Comparison of ENCODE assay signal across 16 cellular contexts in genomic region chr18:44568986-44569385, GRCh38.
"Had no signal": no experiment of that assay in that cellular context is flagged by ENCODE, and none has a peak within 500 bp of the region (broad histone marks: within the 10 kb centered on the region; RNA-seq: fewer than 3 reads in every experiment).

No MANE protein-coding gene starts in this region.

- H3K9me3 ChIP-seq: colonic mucosa, esophagus squamous epithelium, right atrium auricular region had no signal

- DNase-seq: activated CD4-positive, alpha-beta T cell treated with anti-CD3 and anti-CD28 coated beads, Interleukin-2, amount 10 ng/mL, durations not matched to agents 24 days and 14 days; activated CD4-positive, CD25-positive, alpha-beta regulatory T cell; activated CD8-positive, alpha-beta memory T cell treated with anti-CD3 and anti-CD28 coated beads, Interleukin-2, amount 50 U/mL, for 4 hours; activated CD8-positive, alpha-beta T cell treated with anti-CD3 and anti-CD28 coated beads, Interleukin-2, amount 10 ng/mL, durations not matched to agents 7 days and 5 days; activated effector memory CD4-positive, alpha-beta T cell treated with anti-CD3 and anti-CD28 coated beads, Interleukin-2, amount 50 U/mL, for 16 hours; activated T-cell treated with anti-CD3 and anti-CD28 coated beads, Interleukin-2, amount 50 U/mL, for 48 hours; caudate nucleus; colonic mucosa; esophagus squamous epithelium; stimulated activated CD4-positive, alpha-beta T cell treated with anti-CD3 and anti-CD28 coated beads, Interleukin-4, amount 100 ng/mL, for 24 hours; stimulated activated CD8-positive, alpha-beta memory T cell treated with anti-CD3 and anti-CD28 coated beads, Interleukin-4, amount 100 ng/mL, for 48 hours; stimulated activated naive CD8-positive, alpha-beta T cell treated with anti-CD3 and anti-CD28 coated beads, Interleukin-15, Interleukin-2, amounts not matched to agents 100 U/mL and 50 U/mL, for 24 hours had no signal

- H3K4me1 ChIP-seq: colonic mucosa, right atrium auricular region had no signal

- H3K27me3 ChIP-seq: colonic mucosa, esophagus squamous epithelium, right atrium auricular region had no signal

- ATAC-seq: activated CD8-positive, alpha-beta T cell treated with anti-CD3 and anti-CD28 coated beads, Interleukin-2, amount 10 ng/mL, durations not matched to agents 7 days and 5 days; left lobe of liver; natural killer cell treated with Interleukin-12 subunit alpha and Interleukin-12 subunit beta and Interleukin-15 and Interleukin-18, amount 100 ng/mL, for 72 hours; stimulated activated naive CD8-positive, alpha-beta T cell treated with anti-CD3 and anti-CD28 coated beads, Interleukin-15, Interleukin-2, amounts not matched to agents 100 U/mL and 50 U/mL, for 24 hours had no signal

- H3K36me3 ChIP-seq: colonic mucosa, esophagus squamous epithelium, right atrium auricular region had no signal

- H3K4me3 ChIP-seq: colonic mucosa, esophagus squamous epithelium, right atrium auricular region, skin epidermis had no signal

- H3K27ac ChIP-seq: colonic mucosa, esophagus squamous epithelium, right atrium auricular region, skin epidermis had no signal
